ENCODE assay signal across 11 cellular contexts in the genomic region with DNA sequence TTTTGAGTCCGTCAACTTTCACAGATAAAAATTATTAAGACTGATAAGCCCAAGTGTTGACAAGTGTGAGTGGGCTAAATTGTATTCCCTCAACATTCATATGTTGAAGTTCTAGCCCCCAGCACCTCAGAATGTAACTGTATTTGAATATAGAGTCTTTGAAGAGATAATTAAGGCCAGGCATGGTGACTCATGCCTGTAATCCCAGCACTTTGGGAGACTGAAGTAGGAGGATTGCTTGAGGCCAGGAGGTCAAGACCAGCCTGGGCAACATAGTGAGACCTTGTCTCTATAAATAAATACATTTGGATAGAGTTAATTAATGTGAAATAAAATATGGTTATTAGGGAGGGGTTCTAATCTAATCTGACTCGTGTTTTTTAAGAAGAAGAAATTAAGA.
"Had no signal": no experiment of that assay in that cellular context is flagged by ENCODE, and none has a peak within 500 bp of the region (broad histone marks: within the 10 kb centered on the region; RNA-seq: fewer than 3 reads in every experiment).

No MANE protein-coding gene starts in this region.

- H3K27me3 ChIP-seq: foreskin keratinocyte, SJCRH30, tibial artery had no signal

- ATAC-seq: foreskin keratinocyte, T-cell had no signal

- H3K4me1 ChIP-seq: SJCRH30 had no signal

- H3K9me3 ChIP-seq: SJCRH30, tibial artery had no signal

- H3K4me3 ChIP-seq: SJCRH30, tibial artery had no signal

- DNase-seq: activated B cell treated with CpG ODN at 0.5 μM for 24 hours; activated CD4-positive, alpha-beta T cell treated with anti-CD3 and anti-CD28 coated beads, Interleukin-2, amount 10 ng/mL, durations not matched to agents 24 days and 14 days; activated CD8-positive, alpha-beta memory T cell treated with anti-CD3 and anti-CD28 coated beads for 24 hours; activated naive CD4-positive, alpha-beta T cell treated with anti-CD3 and anti-CD28 coated beads for 36 hours; foreskin keratinocyte; kidney; SJCRH30; stimulated activated CD4-positive, alpha-beta T cell treated with anti-CD3 and anti-CD28 coated beads, Interleukin-15, amount 100 ng/mL, for 24 hours; stimulated activated CD4-positive, alpha-beta T cell treated with anti-CD3 and anti-CD28 coated beads, Interleukin-4, amount 100 ng/mL, for 24 hours; T-cell; tibial artery had no signal

- H3K36me3 ChIP-seq: SJCRH30, tibial artery had no signal

- H3K27ac ChIP-seq: foreskin keratinocyte, SJCRH30 had no signal
